15 cellular contexts compared by ENCODE assay signal in genomic region chr22:19048531-19048930, GRCh38.
"Had no signal": no experiment of that assay in that cellular context is flagged by ENCODE, and none has a peak within 500 bp of the region (broad histone marks: within the 10 kb centered on the region; RNA-seq: fewer than 3 reads in every experiment).

No MANE protein-coding gene starts in this region.

- DNase-seq: effector memory CD4-positive, alpha-beta T cell; islet precursor cell; stimulated activated CD4-positive, alpha-beta T cell treated with anti-CD3 and anti-CD28 coated beads, Interleukin-2, amount 100 ng/mL, for 48 hours; stimulated activated naive CD4-positive, alpha-beta T cell treated with Interleukin-2 at 50 U/mL for 16 hours; trophoblast cell had no signal

- FAIRE-seq: endometrium, urothelium cell line had no signal

- H3K27ac Mint-ChIP-seq: memory B cell, mesothelial cell of epicardium, nephron had no signal

- H3K27ac ChIP-seq: gastrocnemius medialis, left lung, lower lobe of right lung had no signal

- H3K4me1 ChIP-seq: left lung, lower lobe of right lung had no signal

- H3K4me3 Mint-ChIP-seq: memory B cell, mesothelial cell of epicardium, nephron had no signal

- H3K4me3 ChIP-seq: gastrocnemius medialis, left lung, lower lobe of right lung, smooth muscle cell had no signal

- H3K27me3 Mint-ChIP-seq: memory B cell had no signal

- H3K4me1 Mint-ChIP-seq: memory B cell, nephron had no signal

- H3K4me2 ChIP-seq: smooth muscle cell had no signal

- H3K9me3 Mint-ChIP-seq: memory B cell, mesothelial cell of epicardium, nephron had no signal

- H3K27me3 ChIP-seq: gastrocnemius medialis, left lung had no signal

- ATAC-seq: esophagus mucosa, gastrocnemius medialis, left lung, lower lobe of right lung had no signal

- H3K9me3 ChIP-seq: gastrocnemius medialis, left lung, lower lobe of right lung had no signal
